28 cellular contexts compared by ENCODE assay signal in genomic region chr20:55253765-55254164, GRCh38.
DNase-seq lines count a peak whose midpoint lies in the region; ATAC-seq, FAIRE-seq and TF ChIP-seq lines count a peak whose summit lies in the region.
"Had no signal": no experiment of that assay in that cellular context is flagged by ENCODE, and none has a peak within 500 bp of the region (broad histone marks: within the 10 kb centered on the region; RNA-seq: fewer than 3 reads in every experiment).

No MANE protein-coding gene starts in this region.

- TF ChIP-seq CTCF in astrocyte of the cerebellum (IDR thresholded peaks at IDR 0.05; ENCODE audit: low read depth, low read length, missing control alignments) (no peak), fibroblast of mammary gland (conservative IDR thresholded peaks at IDR 0.05; ENCODE audit: control insufficient read depth, insufficient read depth, low read depth, low read length) (no peak)

- no peaks in the 10 kb centered on the region for H3K9me3 ChIP-seq in stomach smooth muscle (ENCODE audit: control insufficient read depth in 2 of 2, low read length in 2 of 2)
- H3K9me3 ChIP-seq: neutrophil had no signal

- ATAC-seq in left lobe of liver: peak; percentile 19
- ATAC-seq in GM19035 (IDR thresholded peaks at IDR 0.05; ENCODE audit: unreplicated experiment): no peak
- ATAC-seq: activated T-cell treated with anti-CD3 and anti-CD28 coated beads, Interleukin-2, amount 50 U/mL, for 72 hours had no signal

- FAIRE-seq in GM19239 (lab: Jason Lieb, UNC): no peak

- in situ Hi-C loops in astrocyte of the cerebellum (cut with HindIII; ENCODE audit: low sequenced_read_pairs): no loop called here

- H3K27ac ChIP-seq in stomach smooth muscle (ENCODE audit: low read length): peak overlapping the region; percentile 33
- H3K27ac ChIP-seq: neutrophil, SK-N-MC, spleen, VCaP had no signal

- H3K4me1 ChIP-seq in stomach smooth muscle (ENCODE audit: control insufficient read depth, insufficient read depth, low read length): peaks cover 24% of the 10 kb centered on the region
- H3K4me1 ChIP-seq: spleen had no signal

- H3K9ac ChIP-seq in stomach smooth muscle (ENCODE audit: low read length in 2 of 2): no peak overlapping the region

- no peaks in the 10 kb centered on the region for H3K27me3 ChIP-seq in stomach smooth muscle (ENCODE audit: control insufficient read depth in 1 of 2, insufficient read depth in 2 of 2, low read length in 2 of 2)
- H3K27me3 ChIP-seq: neutrophil, spleen had no signal

- no peaks in the 10 kb centered on the region for H3K36me3 ChIP-seq in stomach smooth muscle (ENCODE audit: control insufficient read depth in 2 of 2, insufficient read depth in 2 of 2, low read length in 2 of 2)
- H3K36me3 ChIP-seq: neutrophil, spleen had no signal

- DNase-seq in astrocyte of the cerebellum (ENCODE audit: low read depth) (peak; percentile 41), fibroblast of mammary gland (ENCODE audit: low read depth) (peak; percentile 16), left lobe of liver (ENCODE audit: low spot score) (no peak), NCI-H524 treated with DMSO at 0.1 percent for 48 hours (lab: John Stamatoyannopoulos, UW) (no peak), GM19239 (ENCODE audit: insufficient read length, low spot score) (no peak)
- DNase-seq: activated CD4-positive, alpha-beta T cell treated with anti-CD3 and anti-CD28 coated beads, Interleukin-2, amount 10 ng/mL, durations not matched to agents 24 days and 14 days; activated naive CD4-positive, alpha-beta T cell treated with anti-CD3 and anti-CD28 coated beads for 36 hours; activated T-cell treated with anti-CD3 and anti-CD28 coated beads, Interleukin-2, amount 50 U/mL, for 72 hours; amniotic stem cell; Calu3; cerebellar nuclear complex; DND-41; foreskin fibroblast; HCEC 1CT; hippocampal formation; Kasumi-1; NCI-H1092; NCI-H2029 treated with DMSO at 0.1 percent for 48 hours; NCI-H82; RPMI8226; spleen; stimulated activated CD4-positive, alpha-beta T cell treated with anti-CD3 and anti-CD28 coated beads, Interleukin-4, amount 100 ng/mL, for 24 hours; stimulated activated naive CD4-positive, alpha-beta T cell had no signal

- H3K4me3 ChIP-seq in astrocyte of the cerebellum (ENCODE audit: low read depth, low read length) (no peak overlapping the region), fibroblast of mammary gland (ENCODE audit: control insufficient read depth, low read depth, low read length) (no peak overlapping the region), stomach smooth muscle (ENCODE audit: low read length in 2 of 2) (no peak overlapping the region)
- H3K4me3 ChIP-seq: SK-N-MC, spleen had no signal

Comparison
In these comparisons a context has a peak if more than half of its experiments do, and no peak if none do; other contexts are left out.
1. DNase-seq: peak in astrocyte of the cerebellum (single experiment) and fibroblast of mammary gland (single experiment); none in left lobe of liver (single experiment), NCI-H524 treated with DMSO at 0.1 percent for 48 hours (single experiment) and GM19239 (single experiment).